In the genomic region with DNA sequence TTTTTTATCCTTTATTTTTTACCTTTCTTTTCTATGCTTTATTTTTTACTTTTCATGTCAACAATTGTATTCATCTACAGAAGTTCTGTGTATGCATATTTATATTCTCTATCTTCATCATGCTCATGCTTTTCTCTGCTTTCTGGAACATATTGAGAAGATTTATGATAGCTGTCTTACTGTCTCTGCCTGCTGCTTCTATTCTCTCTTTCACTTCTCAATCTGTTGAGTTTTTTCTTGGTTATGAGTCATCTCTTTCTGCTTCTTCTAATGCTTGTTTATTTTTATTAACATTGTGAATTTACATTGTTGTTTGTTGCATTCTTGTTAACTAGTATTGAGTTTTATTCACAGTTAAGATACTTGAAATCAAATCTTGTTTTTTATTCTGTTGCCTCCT, we compare ENCODE assay signal across 12 cellular contexts. TPM values are rescaled to one million over a fixed set of nuclear protein-coding genes. Genes with fewer than 3 reads are reported as not detected.
DNase-seq lines count a peak whose midpoint lies in the region; ATAC-seq lines count a peak whose summit lies in the region.
"Had no signal": no experiment of that assay in that cellular context is flagged by ENCODE, and none has a peak within 500 bp of the region (broad histone marks: within the 10 kb centered on the region; RNA-seq: fewer than 3 reads in every experiment).

No MANE protein-coding gene starts in this region.

- ATAC-seq in stimulated activated naive CD8-positive, alpha-beta T cell treated with anti-CD3 and anti-CD28 coated beads, Interleukin-15, Interleukin-2, amounts not matched to agents 100 U/mL and 50 U/mL, for 24 hours = no peak
- peak; percentile 38 for ATAC-seq in activated T-helper 17 cell treated with anti-CD3 and anti-CD28 coated beads, Interleukin-2, amount 50 U/mL, for 72 hours (replicated peaks)
- ATAC-seq in GM19463 (IDR thresholded peaks at IDR 0.05; ENCODE audit: unreplicated experiment) = no peak
- ATAC-seq: GM23338 had no signal

- peak overlapping the region; percentile 9 for H3K27ac Mint-ChIP-seq in stimulated activated naive CD8-positive, alpha-beta T cell treated with anti-CD3 and anti-CD28 coated beads, Interleukin-15, Interleukin-2, amounts not matched to agents 100 ng/mL and 50 ng/mL, for 24 hours
- peak overlapping the region; percentile 26 for H3K27ac Mint-ChIP-seq in activated T-helper 17 cell treated with anti-CD3 and anti-CD28 coated beads, Interleukin-2, amount 50 U/mL, for 72 hours
- H3K27ac Mint-ChIP-seq: GM23338 had no signal

- H3K9me3 Mint-ChIP-seq in stimulated activated naive CD8-positive, alpha-beta T cell treated with anti-CD3 and anti-CD28 coated beads, Interleukin-15, Interleukin-2, amounts not matched to agents 100 ng/mL and 50 ng/mL, for 24 hours = peaks cover 16% of the 10 kb centered on the region
- peaks cover 4% of the 10 kb centered on the region for H3K9me3 Mint-ChIP-seq in activated T-helper 17 cell treated with anti-CD3 and anti-CD28 coated beads, Interleukin-2, amount 50 U/mL, for 72 hours

- peaks cover 4% of the 10 kb centered on the region for H3K27me3 Mint-ChIP-seq in stimulated activated naive CD8-positive, alpha-beta T cell treated with anti-CD3 and anti-CD28 coated beads, Interleukin-15, Interleukin-2, amounts not matched to agents 100 ng/mL and 50 ng/mL, for 24 hours
- no peaks in the 10 kb centered on the region for H3K27me3 Mint-ChIP-seq in activated T-helper 17 cell treated with anti-CD3 and anti-CD28 coated beads, Interleukin-2, amount 50 U/mL, for 72 hours
- H3K27me3 Mint-ChIP-seq: CD4-positive, CD25-positive, alpha-beta regulatory T cell had no signal

- in situ Hi-C loops in ACHN (cut with HindIII; ENCODE audit: low pct_ligation_motif_present, low pct_unique_long_range_greater_than_20kb, low sequenced_read_pairs) = no loop called here

- H3K36me3 Mint-ChIP-seq in stimulated activated naive CD8-positive, alpha-beta T cell treated with anti-CD3 and anti-CD28 coated beads, Interleukin-15, Interleukin-2, amounts not matched to agents 100 ng/mL and 50 ng/mL, for 24 hours (ENCODE audit: low read depth) = peaks cover 87% of the 10 kb centered on the region
- H3K36me3 Mint-ChIP-seq in activated T-helper 17 cell treated with anti-CD3 and anti-CD28 coated beads, Interleukin-2, amount 50 U/mL, for 72 hours (ENCODE audit: low read depth) = peaks cover 5% of the 10 kb centered on the region

- no peak overlapping the region for H3K4me3 Mint-ChIP-seq in stimulated activated naive CD8-positive, alpha-beta T cell treated with anti-CD3 and anti-CD28 coated beads, Interleukin-15, Interleukin-2, amounts not matched to agents 100 ng/mL and 50 ng/mL, for 24 hours
- H3K4me3 Mint-ChIP-seq in activated T-helper 17 cell treated with anti-CD3 and anti-CD28 coated beads, Interleukin-2, amount 50 U/mL, for 72 hours = no peak overlapping the region
- H3K4me3 Mint-ChIP-seq: GM23338 had no signal

- H3K4me1 Mint-ChIP-seq in stimulated activated naive CD8-positive, alpha-beta T cell treated with anti-CD3 and anti-CD28 coated beads, Interleukin-15, Interleukin-2, amounts not matched to agents 100 ng/mL and 50 ng/mL, for 24 hours (ENCODE audit: low read depth) = no peaks in the 10 kb centered on the region
- peaks cover 18% of the 10 kb centered on the region for H3K4me1 Mint-ChIP-seq in activated T-helper 17 cell treated with anti-CD3 and anti-CD28 coated beads, Interleukin-2, amount 50 U/mL, for 72 hours
- H3K4me1 Mint-ChIP-seq: GM23338 had no signal

- DNase-seq in stimulated activated naive CD8-positive, alpha-beta T cell treated with anti-CD3 and anti-CD28 coated beads, Interleukin-15, Interleukin-2, amounts not matched to agents 100 U/mL and 50 U/mL, for 24 hours = no peak
- DNase-seq in MV-4-11 (lab: John Stamatoyannopoulos, UW) = peak; percentile 14
- DNase-seq in ACHN = no peak
- DNase-seq in NCI-H187 treated with DMSO at 0.1 percent for 48 hours (lab: John Stamatoyannopoulos, UW) = no peak
- DNase-seq: CD4-positive, CD25-positive, alpha-beta regulatory T cell; GF-D8; H7 had no signal

RNA-seq across cellular contexts. Expression of a gene that starts 22.6 kb away (rescaled TPM):
- total RNA-seq in activated T-helper 17 cell treated with anti-CD3 and anti-CD28 coated beads, Interleukin-2, amount 50 U/mL, for 72 hours = 100 to 1,000 TPM in 1 of 2 donors, 10 to 100 TPM in 1; 55.2 to 144 TPM
- total RNA-seq: A673, GM23338, H7 had no signal
